Comparison of ENCODE assay signal across 8 cellular contexts in genomic region chr1:206705744-206706297, GRCh38. TPM values are rescaled to one million over a fixed set of nuclear protein-coding genes. Genes with fewer than 3 reads are reported as not detected.
A peak's percentile ranks its signal among the peaks of the same experiment; 100 is the strongest.
DNase-seq lines count a peak whose midpoint lies in the region; ATAC-seq and TF ChIP-seq lines count a peak whose summit lies in the region.

No MANE protein-coding gene starts in this region.

- H3K27ac Mint-ChIP-seq in type B pancreatic cell: peak overlapping the region; percentile 50

- H3K4me3 Mint-ChIP-seq in type B pancreatic cell: peak overlapping the region; percentile 33

- H3K9me3 ChIP-seq in lung (ENCODE audit: control insufficient read depth in 2 of 2, insufficient read depth in 1 of 2, low read length in 1 of 2): no peaks in the 10 kb centered on the region

- WGBS in lung, 2 donors: 66 to 86% methylated on average over 8 of the region's 8 CpGs

- H3K36me3 ChIP-seq in lung (ENCODE audit: control insufficient read depth in 2 of 2, insufficient read depth in 2 of 2, low read length in 2 of 2): peaks cover 0 to 6% of the 10 kb centered on the region in 2 donors

- H3K36me3 Mint-ChIP-seq in type B pancreatic cell: no peaks in the 10 kb centered on the region

- ATAC-seq in Right ventricle myocardium superior (ENCODE audit: poor library complexity): peak; percentile 6
- ATAC-seq in left cardiac atrium: no peak
- ATAC-seq in lung (ENCODE audit: insufficient read depth, low FRiP score): no peak
- ATAC-seq in HG03457 (IDR thresholded peaks at IDR 0.05; ENCODE audit: unreplicated experiment): no peak

- DNase-seq in Right ventricle myocardium superior (peak; percentile 27), left cardiac atrium (no peak), amniotic epithelial cell (ENCODE audit: low read depth) (peak; percentile 53), lung (ENCODE audit: low spot score) (no peak), type B pancreatic cell (ENCODE audit: extremely low spot score, unreplicated experiment) (no peak), NCI-H2107 (lab: John Stamatoyannopoulos, UW) (no peak), NCI-H524 treated with DMSO at 0.1 percent for 48 hours (lab: John Stamatoyannopoulos, UW) (no peak)

- peaks cover 43 to 77% of the 10 kb centered on the region in 2 donors for H3K4me1 ChIP-seq in lung (ENCODE audit: control insufficient read depth in 2 of 2, insufficient read depth in 2 of 2, low read length in 2 of 2)

- H3K27me3 ChIP-seq in lung (ENCODE audit: control insufficient read depth, insufficient read depth): no peaks in the 10 kb centered on the region

- H3K4me1 Mint-ChIP-seq in type B pancreatic cell (ENCODE audit: unreplicated experiment): peaks cover 63% of the 10 kb centered on the region

- no peaks in the 10 kb centered on the region for H3K9me3 Mint-ChIP-seq in type B pancreatic cell

- no peak overlapping the region for H3K4me3 ChIP-seq in lung

- TF ChIP-seq CTCF in lung (IDR thresholded peaks at IDR 0.05; ENCODE audit: control extremely low read depth, extremely low read depth) (no peak), type B pancreatic cell (conservative IDR thresholded peaks at IDR 0.05) (no peak)

- H3K27ac ChIP-seq in lung (ENCODE audit: low read depth in 1 of 2, low read length in 1 of 2): peak overlapping the region; percentile 13 to 80

- no peaks in the 10 kb centered on the region for H3K27me3 Mint-ChIP-seq in type B pancreatic cell

- intact Hi-C loops in Right ventricle myocardium superior (cut with DNase I) (no loop called here), left cardiac atrium (cut with DNase I) (no loop called here)

RNA-seq across cellular contexts. Expression of gene MAPKAPK2, which starts 21.1 kb away (rescaled TPM):
- total RNA-seq in Right ventricle myocardium superior (200 TPM), left cardiac atrium (100 to 1,000 TPM; 154 to 219 TPM), lung (100 to 1,000 TPM in 1 of 2 donors, 10 to 100 TPM in 1; 35.8 to 116 TPM), type B pancreatic cell (ENCODE audit: low replicate concordance) (62.3 and 63.1 TPM in 2 replicates)
- polyA plus RNA-seq in lung: 10 to 100 TPM; 55.7 to 94.5 TPM

Comparison
In these comparisons a context has a peak if more than half of its experiments do, and no peak if none do; other contexts are left out.
1. DNase-seq: peak in Right ventricle myocardium superior (single experiment) and amniotic epithelial cell (single experiment); none in left cardiac atrium (single experiment), lung (single experiment), type B pancreatic cell (single experiment), NCI-H2107 (single experiment) and NCI-H524 treated with DMSO at 0.1 percent for 48 hours (single experiment).